ENCODE assay signal across 1 cellular context in genomic region chr10:129940617-129941198, GRCh38.
TF ChIP-seq lines count a peak whose summit lies in the region.

No MANE protein-coding gene starts in this region.

TF ChIP-seq in SK-N-SH treated with all-trans-retinoic acid at 6 μM for 48 hours, 23 proteins besides CTCF, POLR2A, EP300 and RAD21:
- TF ChIP-seq TOX (CRISPR knock-in tag; IDR thresholded peaks at IDR 0.05; ENCODE audit: borderline replicate concordance): no peak
- no peak for TF ChIP-seq PATZ1 (CRISPR knock-in tag; IDR thresholded peaks at IDR 0.05; ENCODE audit: borderline replicate concordance)
- TF ChIP-seq ZFP30 (CRISPR knock-in tag; IDR thresholded peaks at IDR 0.05): no peak
- no peak for TF ChIP-seq ZC3H10 (CRISPR knock-in tag; IDR thresholded peaks at IDR 0.05)
- TF ChIP-seq TCF4 (CRISPR knock-in tag; IDR thresholded peaks at IDR 0.05; ENCODE audit: borderline replicate concordance): no peak
- TF ChIP-seq GLIS3 (CRISPR knock-in tag; IDR thresholded peaks at IDR 0.05): no peak
- TF ChIP-seq CSDC2 (CRISPR knock-in tag; IDR thresholded peaks at IDR 0.05): no peak
- TF ChIP-seq ZNF8 (CRISPR knock-in tag; IDR thresholded peaks at IDR 0.05): no peak
- TF ChIP-seq ARNTL (CRISPR knock-in tag; IDR thresholded peaks at IDR 0.05; ENCODE audit: borderline replicate concordance, low read depth): no peak
- TF ChIP-seq ZNF565 (CRISPR knock-in tag; conservative IDR thresholded peaks at IDR 0.05; ENCODE audit: low read depth): no peak
- no peak for TF ChIP-seq BACH2 (CRISPR knock-in tag; IDR thresholded peaks at IDR 0.05; ENCODE audit: borderline replicate concordance)
- no peak for TF ChIP-seq ZNF70 (CRISPR knock-in tag; IDR thresholded peaks at IDR 0.05)
- no peak for TF ChIP-seq ESRRG (CRISPR knock-in tag; IDR thresholded peaks at IDR 0.05)
- no peak for TF ChIP-seq ISL1 (CRISPR knock-in tag; IDR thresholded peaks at IDR 0.05)
- TF ChIP-seq ZFP3 (CRISPR knock-in tag; IDR thresholded peaks at IDR 0.05): no peak
- TF ChIP-seq RARB (CRISPR knock-in tag; IDR thresholded peaks at IDR 0.05): no peak
- no peak for TF ChIP-seq TSHZ2 (CRISPR knock-in tag; IDR thresholded peaks at IDR 0.05)
- no peak for TF ChIP-seq CREB5 (CRISPR knock-in tag; IDR thresholded peaks at IDR 0.05; ENCODE audit: low read depth)
